In genomic region chr7:47933229-47933628, GRCh38 we compare ENCODE assay signal across 29 cellular contexts.
"Had no signal": no experiment of that assay in that cellular context is flagged by ENCODE, and none has a peak within 500 bp of the region (broad histone marks: within the 10 kb centered on the region; RNA-seq: fewer than 3 reads in every experiment).

No MANE protein-coding gene starts in this region.

- H3K4me3 ChIP-seq: coronary artery, esophagus squamous epithelium, gastroesophageal sphincter, heart right ventricle had no signal

- H3K9me3 ChIP-seq: esophagus squamous epithelium, gastroesophageal sphincter, heart right ventricle had no signal

- ATAC-seq: activated T-cell treated with anti-CD3 and anti-CD28 coated beads, Interleukin-2, amount 50 U/mL, for 4 hours; activated T-helper 17 cell treated with anti-CD3 and anti-CD28 coated beads, Interleukin-2, amount 50 U/mL, for 72 hours; effector memory CD8-positive, alpha-beta T cell; WTC11 had no signal

- H3K27ac ChIP-seq: brain microvascular endothelial cell, coronary artery, esophagus squamous epithelium, gastroesophageal sphincter, VCaP had no signal

- FAIRE-seq: astrocyte, bronchial epithelial cell, TTC549 had no signal

- H3K36me3 ChIP-seq: brain microvascular endothelial cell, esophagus squamous epithelium, gastroesophageal sphincter had no signal

- H3K4me1 ChIP-seq: esophagus squamous epithelium, gastroesophageal sphincter had no signal

- H3K27me3 ChIP-seq: brain microvascular endothelial cell, esophagus squamous epithelium, gastroesophageal sphincter, heart right ventricle had no signal

- DNase-seq: activated CD4-positive, alpha-beta memory T cell treated with anti-CD3 and anti-CD28 coated beads, Interleukin-2, amount 10 ng/mL, durations not matched to agents 7 days and 5 days; activated CD4-positive, alpha-beta T cell treated with anti-CD3 and anti-CD28 coated beads for 1 hour; activated CD4-positive, alpha-beta T cell treated with anti-CD3 and anti-CD28 coated beads for 4 hours; activated CD4-positive, alpha-beta T cell treated with anti-CD3 and anti-CD28 coated beads, Interleukin-2, amount 10 ng/mL, durations not matched to agents 7 days and 5 days; activated CD4-positive, alpha-beta T cell treated with anti-CD3 and anti-CD28 coated beads, Interleukin-2, amount 50 U/mL, for 4 hours; activated CD8-positive, alpha-beta memory T cell treated with anti-CD3 and anti-CD28 coated beads for 24 hours; activated effector memory CD4-positive, alpha-beta T cell treated with Interleukin-2 at 50 U/mL for 16 hours; activated gamma-delta T cell treated with Interleukin-2 at 50 U/mL for 16 hours; activated naive CD4-positive, alpha-beta T cell treated with anti-CD3 and anti-CD28 coated beads, Interleukin-2, amount 50 U/mL, for 16 hours; activated naive CD4-positive, alpha-beta T cell treated with Interleukin-2 at 50 U/mL for 16 hours; activated T-cell treated with anti-CD3 and anti-CD28 coated beads, Interleukin-2, amount 50 U/mL, for 4 hours; amniotic stem cell; anterior cingulate cortex; brain microvascular endothelial cell; dermis blood vessel endothelial cell; effector CD4-positive, alpha-beta T cell; effector memory CD8-positive, alpha-beta T cell; esophagus squamous epithelium; foreskin melanocyte; heart right ventricle; T-helper 2 cell had no signal
